ENCODE assay signal across 12 cellular contexts in genomic region chr7:135761751-135762488, GRCh38. TPM values are rescaled to one million over a fixed set of nuclear protein-coding genes. Genes with fewer than 3 reads are reported as not detected.
DNase-seq lines count a peak whose midpoint lies in the region; ATAC-seq and TF ChIP-seq lines count a peak whose summit lies in the region.
"Had no signal": no experiment of that assay in that cellular context is flagged by ENCODE, and none has a peak within 500 bp of the region (broad histone marks: within the 10 kb centered on the region; RNA-seq: fewer than 3 reads in every experiment).

No MANE protein-coding gene starts in this region.

- intact Hi-C loops in left ventricle myocardium inferior (cut with micrococcal nuclease): no loop called here
- intact Hi-C loops in Right ventricle myocardium superior (cut with DNase I): no loop called here
- intact Hi-C loops in MCF 10A (cut with micrococcal nuclease): no loop called here
- intact Hi-C loops in left lung (cut with DNase I): no loop called here

- POLR2A ChIA-PET in MCF 10A (lab: Yijun Ruan, JAX): no interaction called here
- POLR2A ChIA-PET in activated CD4-positive, alpha-beta memory T cell treated with anti-CD3 and anti-CD28 coated beads, Interleukin-2, amount 10 ng/mL, durations not matched to agents 7 days and 5 days (lab: Charles Lee): no interaction called here

- H3K27ac ChIP-seq in left ventricle myocardium inferior (replicated peaks) (peak overlapping the region; percentile 56), left lung (peak overlapping the region; percentile 20 to 41)

- no peaks in the 10 kb centered on the region for H3K36me3 Mint-ChIP-seq in MCF 10A (ENCODE audit: insufficient read depth, unreplicated experiment)
- no peaks in the 10 kb centered on the region for H3K36me3 Mint-ChIP-seq in activated CD4-positive, alpha-beta memory T cell treated with anti-CD3 and anti-CD28 coated beads, Interleukin-2, amount 10 ng/mL, durations not matched to agents 7 days and 5 days (ENCODE audit: low read depth)
- no peaks in the 10 kb centered on the region for H3K36me3 Mint-ChIP-seq in activated CD8-positive, alpha-beta memory T cell treated with anti-CD3 and anti-CD28 coated beads, Interleukin-2, amount 10 ng/mL, durations not matched to agents 7 days and 5 days
- H3K36me3 Mint-ChIP-seq: immature natural killer cell had no signal

- no TSS peak for BruUV-seq in MCF 10A (replicated peaks; lab: Mats Ljungman, UMichigan)

- TF ChIP-seq CTCF in left ventricle myocardium inferior (IDR thresholded peaks at IDR 0.05; ENCODE audit: borderline replicate concordance) (no peak), MCF 10A (IDR thresholded peaks at IDR 0.05; ENCODE audit: unreplicated experiment) (no peak), left lung (IDR thresholded peaks at IDR 0.05) (no peak)

- H3K27ac Mint-ChIP-seq in MCF 10A (ENCODE audit: low read depth, unreplicated experiment): peak overlapping the region; percentile 73
- H3K27ac Mint-ChIP-seq in activated CD4-positive, alpha-beta memory T cell treated with anti-CD3 and anti-CD28 coated beads, Interleukin-2, amount 10 ng/mL, durations not matched to agents 7 days and 5 days: no peak overlapping the region
- no peak overlapping the region for H3K27ac Mint-ChIP-seq in activated CD8-positive, alpha-beta memory T cell treated with anti-CD3 and anti-CD28 coated beads, Interleukin-2, amount 10 ng/mL, durations not matched to agents 7 days and 5 days
- H3K27ac Mint-ChIP-seq: immature natural killer cell had no signal

- no peak overlapping the region for H3K4me3 ChIP-seq in left ventricle myocardium inferior
- H3K4me3 ChIP-seq in left lung: no peak overlapping the region

- peaks cover 24% of the 10 kb centered on the region for H3K4me1 Mint-ChIP-seq in MCF 10A (ENCODE audit: insufficient read depth, unreplicated experiment)
- no peaks in the 10 kb centered on the region for H3K4me1 Mint-ChIP-seq in activated CD4-positive, alpha-beta memory T cell treated with anti-CD3 and anti-CD28 coated beads, Interleukin-2, amount 10 ng/mL, durations not matched to agents 7 days and 5 days
- peaks cover 2% of the 10 kb centered on the region for H3K4me1 Mint-ChIP-seq in activated CD8-positive, alpha-beta memory T cell treated with anti-CD3 and anti-CD28 coated beads, Interleukin-2, amount 10 ng/mL, durations not matched to agents 7 days and 5 days
- H3K4me1 Mint-ChIP-seq: immature natural killer cell had no signal

- H3K9me3 Mint-ChIP-seq in MCF 10A (ENCODE audit: unreplicated experiment): no peaks in the 10 kb centered on the region
- no peaks in the 10 kb centered on the region for H3K9me3 Mint-ChIP-seq in activated CD4-positive, alpha-beta memory T cell treated with anti-CD3 and anti-CD28 coated beads, Interleukin-2, amount 10 ng/mL, durations not matched to agents 7 days and 5 days
- no peaks in the 10 kb centered on the region for H3K9me3 Mint-ChIP-seq in activated CD8-positive, alpha-beta memory T cell treated with anti-CD3 and anti-CD28 coated beads, Interleukin-2, amount 10 ng/mL, durations not matched to agents 7 days and 5 days (ENCODE audit: low read depth)
- H3K9me3 Mint-ChIP-seq: immature natural killer cell had no signal

- CTCF ChIA-PET in MCF 10A (lab: Yijun Ruan, JAX): interaction anchor here (1.4 kb wide), 1 partner anchor 39 kb away, joined by 5 read pairs; no protein-coding TSS in a partner anchor
- CTCF ChIA-PET in activated CD4-positive, alpha-beta memory T cell treated with anti-CD3 and anti-CD28 coated beads, Interleukin-2, amount 10 ng/mL, durations not matched to agents 7 days and 5 days (lab: Charles Lee): no interaction called here
- CTCF ChIA-PET in activated CD8-positive, alpha-beta memory T cell treated with anti-CD3 and anti-CD28 coated beads, Interleukin-2, amount 10 ng/mL, durations not matched to agents 7 days and 5 days (lab: Charles Lee): no interaction called here

- DNase-seq in left ventricle myocardium inferior: no peak
- DNase-seq in Right ventricle myocardium superior: no peak
- peak; percentile 18 for DNase-seq in MCF 10A (ENCODE audit: unreplicated experiment)
- DNase-seq in left lung: no peak
- DNase-seq in LoVo (ENCODE audit: low spot score): no peak
- no peak for DNase-seq in activated CD4-positive, alpha-beta memory T cell treated with anti-CD3 and anti-CD28 coated beads, Interleukin-2, amount 10 ng/mL, durations not matched to agents 7 days and 5 days
- no peak for DNase-seq in activated CD8-positive, alpha-beta memory T cell treated with anti-CD3 and anti-CD28 coated beads, Interleukin-2, amount 10 ng/mL, durations not matched to agents 7 days and 5 days
- no peak for DNase-seq in stimulated activated CD4-positive, alpha-beta T cell treated with anti-CD3 and anti-CD28 coated beads, Interleukin-12 subunit alpha, Interleukin-12 subunit beta, amount 100 ng/mL, for 4 hours
- DNase-seq: AML-193, immature natural killer cell, NCI-H1436 treated with DMSO at 0.1 percent for 48 hours had no signal

- peaks cover 17% of the 10 kb centered on the region for H3K4me1 ChIP-seq in left ventricle myocardium inferior
- H3K4me1 ChIP-seq in left lung: no peaks in the 10 kb centered on the region

- H3K36me3 ChIP-seq in left ventricle myocardium inferior (no peaks in the 10 kb centered on the region), left lung (no peaks in the 10 kb centered on the region)

- H3K27me3 ChIP-seq in left ventricle myocardium inferior (ENCODE audit: low read depth): no peaks in the 10 kb centered on the region
- no peaks in the 10 kb centered on the region for H3K27me3 ChIP-seq in left lung

- H3K4me3 Mint-ChIP-seq in MCF 10A (ENCODE audit: unreplicated experiment): no peak overlapping the region
- no peak overlapping the region for H3K4me3 Mint-ChIP-seq in activated CD4-positive, alpha-beta memory T cell treated with anti-CD3 and anti-CD28 coated beads, Interleukin-2, amount 10 ng/mL, durations not matched to agents 7 days and 5 days
- no peak overlapping the region for H3K4me3 Mint-ChIP-seq in activated CD8-positive, alpha-beta memory T cell treated with anti-CD3 and anti-CD28 coated beads, Interleukin-2, amount 10 ng/mL, durations not matched to agents 7 days and 5 days
- H3K4me3 Mint-ChIP-seq: immature natural killer cell had no signal

- ATAC-seq in Right ventricle myocardium superior (ENCODE audit: poor library complexity): no peak
- no peak for ATAC-seq in left lung
- no peak for ATAC-seq in activated CD8-positive, alpha-beta memory T cell treated with anti-CD3 and anti-CD28 coated beads, Interleukin-2, amount 10 ng/mL, durations not matched to agents 7 days and 5 days

- H3K27me3 Mint-ChIP-seq in MCF 10A (ENCODE audit: insufficient read depth, unreplicated experiment): peaks cover 4% of the 10 kb centered on the region
- peaks cover 23% of the 10 kb centered on the region for H3K27me3 Mint-ChIP-seq in activated CD4-positive, alpha-beta memory T cell treated with anti-CD3 and anti-CD28 coated beads, Interleukin-2, amount 10 ng/mL, durations not matched to agents 7 days and 5 days
- peaks cover 44% of the 10 kb centered on the region for H3K27me3 Mint-ChIP-seq in activated CD8-positive, alpha-beta memory T cell treated with anti-CD3 and anti-CD28 coated beads, Interleukin-2, amount 10 ng/mL, durations not matched to agents 7 days and 5 days

- H3K9me3 ChIP-seq in left ventricle myocardium inferior (replicated peaks): no peaks in the 10 kb centered on the region
- H3K9me3 ChIP-seq in left lung: no peaks in the 10 kb centered on the region

RNA-seq across cellular contexts. Expression of gene FAM180A, which starts 13.3 kb away (rescaled TPM):
- total RNA-seq in left ventricle myocardium inferior (19.7 TPM), Right ventricle myocardium superior (5.9 TPM), MCF 10A (2022) (0.17 TPM in 1 of 2 replicates, not detected in the other), left lung (1 to 10 TPM; 2.7 to 6.8 TPM)
- not detected for total RNA-seq in activated CD4-positive, alpha-beta memory T cell treated with anti-CD3 and anti-CD28 coated beads, Interleukin-2, amount 10 ng/mL, durations not matched to agents 7 days and 5 days
- total RNA-seq in activated CD8-positive, alpha-beta memory T cell treated with anti-CD3 and anti-CD28 coated beads, Interleukin-2, amount 10 ng/mL, durations not matched to agents 7 days and 5 days: not detected
- total RNA-seq: activated CD8-positive, alpha-beta memory T cell treated with anti-CD3 and anti-CD28 coated beads for 36 hours had no signal

RNA-seq across cellular contexts. Expression of gene SLC13A4, which starts 33.9 kb away (rescaled TPM):
- total RNA-seq in left ventricle myocardium inferior (0.44 TPM), Right ventricle myocardium superior (not detected), MCF 10A (2022) (not detected in 2 replicates), left lung (not detected)
- not detected for total RNA-seq in activated CD4-positive, alpha-beta memory T cell treated with anti-CD3 and anti-CD28 coated beads, Interleukin-2, amount 10 ng/mL, durations not matched to agents 7 days and 5 days
- total RNA-seq in activated CD8-positive, alpha-beta memory T cell treated with anti-CD3 and anti-CD28 coated beads, Interleukin-2, amount 10 ng/mL, durations not matched to agents 7 days and 5 days: not detected
- total RNA-seq: activated CD8-positive, alpha-beta memory T cell treated with anti-CD3 and anti-CD28 coated beads for 36 hours had no signal
